In genomic region chr13:105827074-105827473, GRCh38 we compare ENCODE assay signal across 18 cellular contexts.
DNase-seq lines count a peak whose midpoint lies in the region; ATAC-seq and TF ChIP-seq lines count a peak whose summit lies in the region.
"Had no signal": no experiment of that assay in that cellular context is flagged by ENCODE, and none has a peak within 500 bp of the region (broad histone marks: within the 10 kb centered on the region; RNA-seq: fewer than 3 reads in every experiment).

No MANE protein-coding gene starts in this region.

- H3K9ac ChIP-seq in subcutaneous abdominal adipose tissue (ENCODE audit: low read length in 5 of 5), result no peak overlapping the region
- H3K9ac ChIP-seq: BLaER1 treated with 17β-estradiol and CSF1 and Interleukin-3, amounts not matched to agents 10 nM and 100 nM had no signal

- H3K27me3 ChIP-seq in left ventricle myocardium inferior (ENCODE audit: low read depth) (no peaks in the 10 kb centered on the region), subcutaneous abdominal adipose tissue (ENCODE audit: control insufficient read depth in 5 of 5, insufficient read depth in 4 of 5, low read length in 5 of 5) (no peaks in the 10 kb centered on the region)
- H3K27me3 ChIP-seq: BLaER1 treated with 17β-estradiol and CSF1 and Interleukin-3, amounts not matched to agents 10 nM and 100 nM had no signal

- peak overlapping the region; percentile 34 for H3K27ac ChIP-seq in left ventricle myocardium inferior (replicated peaks)
- H3K27ac ChIP-seq in subcutaneous abdominal adipose tissue (ENCODE audit: low read depth, low read length), result peak overlapping the region; percentile 43
- H3K27ac ChIP-seq: BLaER1 treated with 17β-estradiol and CSF1 and Interleukin-3, amounts not matched to agents 10 nM and 100 nM; C4-2B had no signal

- H3K4me1 ChIP-seq in left ventricle myocardium inferior (peaks cover 15% of the 10 kb centered on the region), subcutaneous abdominal adipose tissue (ENCODE audit: control insufficient read depth in 5 of 5, insufficient read depth in 5 of 5, low read length in 5 of 5) (peaks cover 0 to 14% (median 12%) of the 10 kb centered on the region in 5 donors)
- H3K4me1 ChIP-seq: BLaER1 treated with 17β-estradiol and CSF1 and Interleukin-3, amounts not matched to agents 10 nM and 100 nM; Caco-2 had no signal

- H3K27ac Mint-ChIP-seq in endothelial cell (ENCODE audit: unreplicated experiment), result peak overlapping the region; percentile 86
- H3K27ac Mint-ChIP-seq: B cell; CD4-positive, alpha-beta T cell; CD8-positive, alpha-beta T cell had no signal

- H3K4me3 Mint-ChIP-seq in endothelial cell (ENCODE audit: unreplicated experiment), result no peak overlapping the region
- H3K4me3 Mint-ChIP-seq: B cell; CD4-positive, alpha-beta T cell; CD8-positive, alpha-beta T cell had no signal

- intact Hi-C loops in left ventricle myocardium inferior (cut with micrococcal nuclease) (no loop called here), Right ventricle myocardium superior (cut with DNase I) (no loop called here)

- no peaks in the 10 kb centered on the region for H3K9me3 Mint-ChIP-seq in endothelial cell (ENCODE audit: unreplicated experiment)

- H3K27me3 Mint-ChIP-seq in endothelial cell (ENCODE audit: unreplicated experiment), result peaks cover 2% of the 10 kb centered on the region
- H3K27me3 Mint-ChIP-seq: B cell; CD4-positive, alpha-beta T cell had no signal

- H3K9me3 ChIP-seq in left ventricle myocardium inferior (replicated peaks) (peaks cover 11% of the 10 kb centered on the region), subcutaneous abdominal adipose tissue (ENCODE audit: control insufficient read depth in 5 of 5, low read length in 5 of 5) (peaks cover 0 to 2% (median 0%) of the 10 kb centered on the region in 5 donors)
- H3K9me3 ChIP-seq: Caco-2 had no signal

- H3K36me3 ChIP-seq in left ventricle myocardium inferior (no peaks in the 10 kb centered on the region), subcutaneous abdominal adipose tissue (ENCODE audit: control insufficient read depth in 5 of 5, insufficient read depth in 5 of 5, low read length in 5 of 5) (no peaks in the 10 kb centered on the region)
- H3K36me3 ChIP-seq: BLaER1 treated with 17β-estradiol and CSF1 and Interleukin-3, amounts not matched to agents 10 nM and 100 nM had no signal

- H3K36me3 Mint-ChIP-seq in endothelial cell (ENCODE audit: low read depth, unreplicated experiment), result no peaks in the 10 kb centered on the region
- H3K36me3 Mint-ChIP-seq: CD8-positive, alpha-beta T cell had no signal

- DNase-seq in left ventricle myocardium inferior, result no peak
- no peak for DNase-seq in Right ventricle myocardium superior
- DNase-seq in endothelial cell (ENCODE audit: low spot score), result no peak
- no peak for DNase-seq in AG08396 (ENCODE audit: low spot score)
- DNase-seq in T1000 (lab: John Stamatoyannopoulos, UW), result no peak
- DNase-seq: 8988T; ACHN; AML-193; Caco-2; Calu3; CD4-positive, alpha-beta T cell; CD8-positive, alpha-beta T cell; DMS79 treated with DMSO at 0.1 percent for 48 hours; GF-D8 had no signal

- ATAC-seq in Right ventricle myocardium superior (ENCODE audit: poor library complexity), result no peak
- ATAC-seq: CD8-positive, alpha-beta T cell had no signal

- peaks cover 12% of the 10 kb centered on the region for H3K4me1 Mint-ChIP-seq in endothelial cell (ENCODE audit: unreplicated experiment)
- H3K4me1 Mint-ChIP-seq: B cell had no signal

- TF ChIP-seq CTCF in left ventricle myocardium inferior (IDR thresholded peaks at IDR 0.05; ENCODE audit: borderline replicate concordance) (no peak), endothelial cell (IDR thresholded peaks at IDR 0.05; ENCODE audit: unreplicated experiment) (no peak)

- no peak overlapping the region for H3K4me3 ChIP-seq in left ventricle myocardium inferior
- H3K4me3 ChIP-seq in subcutaneous abdominal adipose tissue (ENCODE audit: low read depth in 1 of 5, low read length in 5 of 5), result no peak overlapping the region
- H3K4me3 ChIP-seq: BLaER1 treated with 17β-estradiol and CSF1 and Interleukin-3, amounts not matched to agents 10 nM and 100 nM had no signal
